Comparison of ENCODE assay signal across 1 cellular context in genomic region chr2:102114851-102115497, GRCh38.
TF ChIP-seq lines count a peak whose summit lies in the region.

No MANE protein-coding gene starts in this region.

TF ChIP-seq in A549, 52 proteins besides CTCF, POLR2A, EP300 and RAD21 (continued from another document):
- TF ChIP-seq, protein P1, sequence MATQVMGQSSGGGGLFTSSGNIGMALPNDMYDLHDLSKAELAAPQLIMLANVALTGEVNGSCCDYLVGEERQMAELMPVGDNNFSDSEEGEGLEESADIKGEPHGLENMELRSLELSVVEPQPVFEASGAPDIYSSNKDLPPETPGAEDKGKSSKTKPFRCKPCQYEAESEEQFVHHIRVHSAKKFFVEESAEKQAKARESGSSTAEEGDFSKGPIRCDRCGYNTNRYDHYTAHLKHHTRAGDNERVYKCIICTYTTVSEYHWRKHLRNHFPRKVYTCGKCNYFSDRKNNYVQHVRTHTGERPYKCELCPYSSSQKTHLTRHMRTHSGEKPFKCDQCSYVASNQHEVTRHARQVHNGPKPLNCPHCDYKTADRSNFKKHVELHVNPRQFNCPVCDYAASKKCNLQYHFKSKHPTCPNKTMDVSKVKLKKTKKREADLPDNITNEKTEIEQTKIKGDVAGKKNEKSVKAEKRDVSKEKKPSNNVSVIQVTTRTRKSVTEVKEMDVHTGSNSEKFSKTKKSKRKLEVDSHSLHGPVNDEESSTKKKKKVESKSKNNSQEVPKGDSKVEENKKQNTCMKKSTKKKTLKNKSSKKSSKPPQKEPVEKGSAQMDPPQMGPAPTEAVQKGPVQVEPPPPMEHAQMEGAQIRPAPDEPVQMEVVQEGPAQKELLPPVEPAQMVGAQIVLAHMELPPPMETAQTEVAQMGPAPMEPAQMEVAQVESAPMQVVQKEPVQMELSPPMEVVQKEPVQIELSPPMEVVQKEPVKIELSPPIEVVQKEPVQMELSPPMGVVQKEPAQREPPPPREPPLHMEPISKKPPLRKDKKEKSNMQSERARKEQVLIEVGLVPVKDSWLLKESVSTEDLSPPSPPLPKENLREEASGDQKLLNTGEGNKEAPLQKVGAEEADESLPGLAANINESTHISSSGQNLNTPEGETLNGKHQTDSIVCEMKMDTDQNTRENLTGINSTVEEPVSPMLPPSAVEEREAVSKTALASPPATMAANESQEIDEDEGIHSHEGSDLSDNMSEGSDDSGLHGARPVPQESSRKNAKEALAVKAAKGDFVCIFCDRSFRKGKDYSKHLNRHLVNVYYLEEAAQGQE (IDR thresholded peaks at IDR 0.05), result no peak
- TF ChIP-seq JUN (IDR thresholded peaks at IDR 0.05) (no peak), MYC (IDR thresholded peaks at IDR 0.05; ENCODE audit: borderline replicate concordance, low read length) (no peak)
- TF ChIP-seq, protein P2, sequence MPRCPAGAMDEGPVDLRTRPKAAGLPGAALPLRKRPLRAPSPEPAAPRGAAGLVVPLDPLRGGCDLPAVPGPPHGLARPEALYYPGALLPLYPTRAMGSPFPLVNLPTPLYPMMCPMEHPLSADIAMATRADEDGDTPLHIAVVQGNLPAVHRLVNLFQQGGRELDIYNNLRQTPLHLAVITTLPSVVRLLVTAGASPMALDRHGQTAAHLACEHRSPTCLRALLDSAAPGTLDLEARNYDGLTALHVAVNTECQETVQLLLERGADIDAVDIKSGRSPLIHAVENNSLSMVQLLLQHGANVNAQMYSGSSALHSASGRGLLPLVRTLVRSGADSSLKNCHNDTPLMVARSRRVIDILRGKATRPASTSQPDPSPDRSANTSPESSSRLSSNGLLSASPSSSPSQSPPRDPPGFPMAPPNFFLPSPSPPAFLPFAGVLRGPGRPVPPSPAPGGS (IDR thresholded peaks at IDR 0.05), result no peak
TF ChIP-seq in A549: peak in this region for 0.
